Comparison of ENCODE assay signal across 16 cellular contexts in genomic region chr16:55643161-55643970, GRCh38. TPM values are rescaled to one million over a fixed set of nuclear protein-coding genes. Genes with fewer than 3 reads are reported as not detected.
DNase-seq lines count a peak whose midpoint lies in the region; ATAC-seq, FAIRE-seq and TF ChIP-seq lines count a peak whose summit lies in the region.
"Had no signal": no experiment of that assay in that cellular context is flagged by ENCODE, and none has a peak within 500 bp of the region (broad histone marks: within the 10 kb centered on the region; RNA-seq: fewer than 3 reads in every experiment).

No MANE protein-coding gene starts in this region.

- H3K27ac Mint-ChIP-seq in MCF 10A (ENCODE audit: low read depth, unreplicated experiment) = no peak overlapping the region
- H3K27ac Mint-ChIP-seq in activated CD4-positive, alpha-beta memory T cell treated with anti-CD3 and anti-CD28 coated beads for 36 hours = no peak overlapping the region
- H3K27ac Mint-ChIP-seq: activated CD4-positive, alpha-beta T cell treated with anti-CD3 and anti-CD28 coated beads, Interleukin-2, amount 10 ng/mL, durations not matched to agents 7 days and 5 days had no signal

- no peak for TF ChIP-seq EP300 in K562 (IDR thresholded peaks at IDR 0.05; ENCODE audit: low read length)

- WGBS in mammary epithelial cell (ENCODE audit: low coverage, missing lambda C conversion rate) = 87% methylated on average over 11 of the region's 11 CpGs
- under 1% methylated on average over 11 of the region's 11 CpGs for WGBS in K562 (ENCODE audit: insufficient coverage, low coverage, missing lambda C conversion rate)

- no peak overlapping the region for H3K4me3 Mint-ChIP-seq in MCF 10A (ENCODE audit: unreplicated experiment)
- H3K4me3 Mint-ChIP-seq in activated CD4-positive, alpha-beta memory T cell treated with anti-CD3 and anti-CD28 coated beads for 36 hours = no peak overlapping the region
- H3K4me3 Mint-ChIP-seq: activated CD4-positive, alpha-beta T cell treated with anti-CD3 and anti-CD28 coated beads, Interleukin-2, amount 10 ng/mL, durations not matched to agents 7 days and 5 days had no signal

- no peaks in the 10 kb centered on the region for H3K36me3 Mint-ChIP-seq in MCF 10A (ENCODE audit: insufficient read depth, unreplicated experiment)
- H3K36me3 Mint-ChIP-seq in activated CD4-positive, alpha-beta memory T cell treated with anti-CD3 and anti-CD28 coated beads for 36 hours = no peaks in the 10 kb centered on the region

- H3K4me1 ChIP-seq in mammary epithelial cell (ENCODE audit: insufficient read depth, low read length) (no peaks in the 10 kb centered on the region), K562 (replicated peaks in 1 of 2; ENCODE audit: control insufficient read depth in 2 of 2, insufficient read depth in 2 of 2, low read length in 2 of 2) (no peaks in the 10 kb centered on the region), upper lobe of right lung (no peaks in the 10 kb centered on the region), MM.1S (ENCODE audit: low read length) (no peaks in the 10 kb centered on the region)
- H3K4me1 ChIP-seq: suprapubic skin had no signal

- H3K36me3 ChIP-seq in mammary epithelial cell (ENCODE audit: insufficient read depth, low read length) = no peaks in the 10 kb centered on the region
- no peaks in the 10 kb centered on the region for H3K36me3 ChIP-seq in K562 (ENCODE audit: control insufficient read depth, insufficient read depth, low read length)
- H3K36me3 ChIP-seq in upper lobe of right lung = no peaks in the 10 kb centered on the region
- no peaks in the 10 kb centered on the region for H3K36me3 ChIP-seq in MM.1S (replicated peaks; ENCODE audit: insufficient read depth, low read length)
- H3K36me3 ChIP-seq: suprapubic skin had no signal

- TF ChIP-seq POLR2A in K562 (conservative IDR thresholded peaks at IDR 0.05) = no peak

- in situ Hi-C loops in mammary epithelial cell (cut with MboI; ENCODE audit: low sequenced_read_pairs in 2 of 2) = no loop called here
- in situ Hi-C loops in K562 (cut with MboI) = no loop called here

- no TSS peak for BruUV-seq in MCF 10A (replicated peaks; lab: Mats Ljungman, UMichigan)
- no TSS peak for BruUV-seq in mammary epithelial cell (replicated peaks; lab: Mats Ljungman, UMichigan)
- BruUV-seq in K562 (replicated peaks; lab: Mats Ljungman, UMichigan) = no TSS peak

- peak; percentile 35 for DNase-seq in MCF 10A (ENCODE audit: unreplicated experiment)
- no peak for DNase-seq in mammary epithelial cell
- peak in 2 of 4 experiments; percentile 37 to 55 for DNase-seq in K562 (ENCODE audit: extremely low read depth in 1 of 4, low spot score in 3 of 4)
- no peak for DNase-seq in left lobe of liver (ENCODE audit: low spot score)
- no peak for DNase-seq in upper lobe of right lung
- no peak for DNase-seq in activated CD4-positive, alpha-beta memory T cell treated with anti-CD3 and anti-CD28 coated beads for 36 hours
- no peak for DNase-seq in MM.1S
- DNase-seq: activated CD4-positive, alpha-beta T cell treated with anti-CD3 and anti-CD28 coated beads, Interleukin-2, amount 10 ng/mL, durations not matched to agents 7 days and 5 days; aorta; Karpas-422; left ventricle myocardium superior had no signal

- peak; percentile 55 for FAIRE-seq in K562 (lab: Jason Lieb, UNC)

- H3K79me2 ChIP-seq in mammary epithelial cell (ENCODE audit: insufficient read depth, low read length) (no peaks in the 10 kb centered on the region), K562 (ENCODE audit: control insufficient read depth, insufficient read depth, low read length) (no peaks in the 10 kb centered on the region), MM.1S (ENCODE audit: low read length) (no peaks in the 10 kb centered on the region)

- no peaks in the 10 kb centered on the region for H3F3A ChIP-seq in MM.1S (ENCODE audit: insufficient read depth, low read length)

- TF ChIP-seq CTCF in MCF 10A (IDR thresholded peaks at IDR 0.05; ENCODE audit: unreplicated experiment) (no peak), mammary epithelial cell (conservative IDR thresholded peaks at IDR 0.05 in 1 of 2, IDR thresholded peaks at IDR 0.05 in 1 of 2; ENCODE audit: extremely low read depth in 1 of 2, insufficient read depth in 1 of 2, low read depth in 1 of 2, low read length in 2 of 2) (peak in 1 of 2 donors; percentile 19), K562 (IDR thresholded peaks at IDR 0.05 in 2 of 3, conservative IDR thresholded peaks at IDR 0.05 in 1 of 3; ENCODE audit: insufficient read depth in 2 of 3, low read depth in 1 of 3, low read length in 3 of 3) (peak; percentile 51 to 56 (median 54); a peak in 5 of 6 replicates), upper lobe of right lung (IDR thresholded peaks at IDR 0.05) (peak; percentile 16), MM.1S (IDR thresholded peaks at IDR 0.05; ENCODE audit: low read length) (no peak)

- H3K4me2 ChIP-seq in mammary epithelial cell (ENCODE audit: insufficient read depth, low read depth, low read length) (no peak overlapping the region), K562 (ENCODE audit: insufficient read depth, low read length) (no peak overlapping the region), MM.1S (ENCODE audit: low read depth, low read length) (no peak overlapping the region)

- ATAC-seq in K562 = peak; percentile 94
- ATAC-seq in left lobe of liver = peak; percentile 86
- ATAC-seq in upper lobe of right lung = peak; percentile 83
- no peak for ATAC-seq in GM18511 (IDR thresholded peaks at IDR 0.05; ENCODE audit: unreplicated experiment)
- ATAC-seq: left ventricle myocardium superior had no signal

- H3K9me3 ChIP-seq in mammary epithelial cell (replicated peaks; ENCODE audit: insufficient read depth, low read length) (no peaks in the 10 kb centered on the region), K562 (replicated peaks; ENCODE audit: control insufficient read depth, insufficient read depth, low read depth, low read length) (no peaks in the 10 kb centered on the region), upper lobe of right lung (no peaks in the 10 kb centered on the region), MM.1S (replicated peaks; ENCODE audit: insufficient read depth, low read length) (no peaks in the 10 kb centered on the region)
- H3K9me3 ChIP-seq: suprapubic skin had no signal

- no peak overlapping the region for H2AFZ ChIP-seq in mammary epithelial cell (ENCODE audit: low read depth, low read length)
- no peak overlapping the region for H2AFZ ChIP-seq in K562 (ENCODE audit: low read depth, low read length)
- no peak overlapping the region for H2AFZ ChIP-seq in MM.1S (ENCODE audit: low read length)

- dilution Hi-C loops in mammary epithelial cell (cut with HindIII; ENCODE audit: low sequenced_read_pairs) = no loop called here

- CTCF ChIA-PET in MCF 10A (lab: Yijun Ruan, JAX) (interaction anchor here (0.5 to 0.8 kb wide), 5 partner anchors 18 to 197 kb away, joined by 3 to 4 read pairs (median 3); no protein-coding TSS in a partner anchor), mammary epithelial cell (lab: Charles Lee; ENCODE audit: low non-redundant PET) (no interaction called here), K562 (lab: Yijun Ruan, JAX; ENCODE audit: low intra/inter-chr PET ratio) (interaction anchor here (0.7 to 2.1 kb wide), 5 partner anchors 60 to 321 kb away, joined by 3 to 10 read pairs (median 5); no protein-coding TSS in a partner anchor)
- CTCF ChIA-PET in activated CD4-positive, alpha-beta memory T cell treated with anti-CD3 and anti-CD28 coated beads for 36 hours (lab: Charles Lee) = interaction anchor here (1.2 kb wide), 1 partner anchor 179 kb away, joined by 4 read pairs; no protein-coding TSS in a partner anchor

- POLR2A ChIA-PET in MCF 10A (lab: Yijun Ruan, JAX) = no interaction called here
- POLR2A ChIA-PET in K562 (lab: Yijun Ruan, JAX) = no interaction called here
- POLR2A ChIA-PET in activated CD4-positive, alpha-beta memory T cell treated with anti-CD3 and anti-CD28 coated beads for 36 hours (lab: Charles Lee) = no interaction called here

- H3K4me3 ChIP-seq in mammary epithelial cell (replicated peaks in 1 of 3; ENCODE audit: insufficient read depth in 1 of 3, low read depth in 2 of 3, low read length in 3 of 3) (no peak overlapping the region), K562 (no peak overlapping the region), upper lobe of right lung (no peak overlapping the region), MM.1S (ENCODE audit: low read length) (no peak overlapping the region)
- H3K4me3 ChIP-seq: skin epidermis, suprapubic skin had no signal

- H3K9ac ChIP-seq in mammary epithelial cell (ENCODE audit: insufficient read depth, low read length) (no peak overlapping the region), K562 (ENCODE audit: insufficient read depth in 1 of 2, low read depth in 2 of 2, low read length in 2 of 2) (no peak overlapping the region), MM.1S (ENCODE audit: low read length) (no peak overlapping the region)

- no peaks in the 10 kb centered on the region for H3K27me3 ChIP-seq in mammary epithelial cell (ENCODE audit: insufficient read depth, low read length)
- peaks cover 7 to 17% of the 10 kb centered on the region in 2 experiments; a peak in 3 of 5 replicates for H3K27me3 ChIP-seq in K562 (ENCODE audit: control insufficient read depth in 2 of 2, insufficient read depth in 2 of 2, low read length in 2 of 2)
- no peaks in the 10 kb centered on the region for H3K27me3 ChIP-seq in upper lobe of right lung
- H3K27me3 ChIP-seq in MM.1S (replicated peaks; ENCODE audit: insufficient read depth, low read length) = no peaks in the 10 kb centered on the region
- H3K27me3 ChIP-seq: suprapubic skin had no signal

- H3K4me1 Mint-ChIP-seq in MCF 10A (ENCODE audit: insufficient read depth, unreplicated experiment) = no peaks in the 10 kb centered on the region
- no peaks in the 10 kb centered on the region for H3K4me1 Mint-ChIP-seq in activated CD4-positive, alpha-beta memory T cell treated with anti-CD3 and anti-CD28 coated beads for 36 hours (ENCODE audit: low read depth)
- H3K4me1 Mint-ChIP-seq: activated CD4-positive, alpha-beta T cell treated with anti-CD3 and anti-CD28 coated beads, Interleukin-2, amount 10 ng/mL, durations not matched to agents 7 days and 5 days had no signal

- no peak overlapping the region for H3K27ac ChIP-seq in mammary epithelial cell (ENCODE audit: insufficient read depth, low read depth, low read length)
- no peak overlapping the region for H3K27ac ChIP-seq in K562 (ENCODE audit: extremely low read depth, low read depth, low read length)
- no peak overlapping the region for H3K27ac ChIP-seq in upper lobe of right lung
- no peak overlapping the region for H3K27ac ChIP-seq in MM.1S (ENCODE audit: low read length)
- H3K27ac ChIP-seq: skin epidermis, suprapubic skin had no signal

- no peaks in the 10 kb centered on the region for H3K9me2 ChIP-seq in MM.1S (replicated peaks; ENCODE audit: insufficient read depth, low read length)

- no peaks in the 10 kb centered on the region for H3K9me3 Mint-ChIP-seq in MCF 10A (ENCODE audit: unreplicated experiment)
- no peaks in the 10 kb centered on the region for H3K9me3 Mint-ChIP-seq in activated CD4-positive, alpha-beta memory T cell treated with anti-CD3 and anti-CD28 coated beads for 36 hours
- H3K9me3 Mint-ChIP-seq: activated CD4-positive, alpha-beta T cell treated with anti-CD3 and anti-CD28 coated beads, Interleukin-2, amount 10 ng/mL, durations not matched to agents 7 days and 5 days had no signal

- H3K27me3 Mint-ChIP-seq in MCF 10A (ENCODE audit: insufficient read depth, unreplicated experiment) = peaks cover 11% of the 10 kb centered on the region
- H3K27me3 Mint-ChIP-seq in activated CD4-positive, alpha-beta memory T cell treated with anti-CD3 and anti-CD28 coated beads for 36 hours = peaks cover 7% of the 10 kb centered on the region
- H3K27me3 Mint-ChIP-seq: activated CD4-positive, alpha-beta T cell treated with anti-CD3 and anti-CD28 coated beads, Interleukin-2, amount 10 ng/mL, durations not matched to agents 7 days and 5 days had no signal

- TF ChIP-seq RAD21 in K562 (CRISPR knock-in tag; conservative IDR thresholded peaks at IDR 0.05 in 1 of 2, IDR thresholded peaks at IDR 0.05 in 1 of 2) = peak; percentile 51 to 78; a peak in 3 of 4 replicates

- no peaks in the 10 kb centered on the region for H3K9me1 ChIP-seq in K562 (ENCODE audit: control insufficient read depth, insufficient read depth, low read length)

- intact Hi-C loops in MCF 10A (cut with micrococcal nuclease) (no loop called here), mammary epithelial cell (cut with micrococcal nuclease) (loop anchor here (1.0 kb wide), 2 partner anchors 148 to 178 kb away; no protein-coding TSS in a partner anchor), K562 (cut with micrococcal nuclease) (loop anchor here (5.0 to 10.0 kb wide), 4 partner anchors 59 to 201 kb away; no protein-coding TSS in a partner anchor), upper lobe of right lung (cut with DNase I) (no loop called here)
- intact Hi-C loops in activated CD4-positive, alpha-beta memory T cell treated with anti-CD3 and anti-CD28 coated beads for 36 hours (cut with micrococcal nuclease) = no loop called here

- H4K20me1 ChIP-seq in mammary epithelial cell (ENCODE audit: insufficient read depth, low read length) (no peaks in the 10 kb centered on the region), K562 (replicated peaks; ENCODE audit: control insufficient read depth, insufficient read depth, low read length) (no peaks in the 10 kb centered on the region), MM.1S (ENCODE audit: insufficient read depth, low read length) (no peaks in the 10 kb centered on the region)

RNA-seq across cellular contexts. Expression of gene SLC6A2, which starts 12.4 kb away (rescaled TPM):
- total RNA-seq in MCF 10A (2022) (not detected in 2 replicates), mammary epithelial cell (under 1 TPM; 0.16 to 0.33 TPM), K562 (2014; rRNA removed) (not detected in 2 replicates), K562 (2014; rRNA removed; fragmentation: Illumina TruSeq; extraction: Trizol) (not detected in 2 replicates), K562 (2015; rRNA removed; fragmentation: Illumina TruSeq; extraction: Trizol) (not detected in 2 replicates), K562 (2021) (not detected in 2 replicates), left lobe of liver (not detected), upper lobe of right lung (not detected)
- polyA plus RNA-seq in mammary epithelial cell (0.05 TPM), K562 (2011; rRNA removed) (not detected in 2 replicates), K562 (2014; fragmentation: Illumina TruSeq; extraction: Trizol) (not detected in 2 replicates), K562 (2014; fragmentation: Nextera tagmentation; extraction: Ambion mirVana) (not detected), K562 (2014; rRNA removed) (not detected in 2 replicates)
- not detected for polyA minus RNA-seq in mammary epithelial cell
- not detected in 2 replicates for total RNA-seq in K562 (2011; cell fraction: chromatin; rRNA removed; ENCODE audit: low replicate concordance)
- not detected in 2 replicates for total RNA-seq in K562 (2011; cell fraction: nucleolus; rRNA removed)
- total RNA-seq in K562 (2011; cell fraction: nucleoplasm; rRNA removed) = not detected in 2 replicates
- not detected in 2 replicates for polyA plus RNA-seq in K562 (2011; cell fraction: cytosol; rRNA removed)
- not detected in 2 replicates for polyA plus RNA-seq in K562 (2011; cell fraction: nucleus; rRNA removed)
- polyA plus RNA-seq in K562 (2012) = 0.07 TPM in 1 of 2 replicates, not detected in the other
- polyA minus RNA-seq in K562 (2011; rRNA and poly(A)+ RNA removed) = not detected in 2 replicates
- polyA minus RNA-seq in K562 (2011; cell fraction: cytosol; rRNA and poly(A)+ RNA removed) = not detected in 2 replicates
- polyA minus RNA-seq in K562 (2011; cell fraction: nucleus; rRNA and poly(A)+ RNA removed) = not detected in 2 replicates
- total RNA-seq in activated CD4-positive, alpha-beta memory T cell treated with anti-CD3 and anti-CD28 coated beads for 36 hours = not detected
- total RNA-seq: A673; activated CD4-positive, alpha-beta T cell treated with anti-CD3 and anti-CD28 coated beads, Interleukin-2, amount 10 ng/mL, durations not matched to agents 7 days and 5 days; left ventricle myocardium superior; T-helper 1 cell treated with Interleukin-12 subunit alpha and Interleukin-12 subunit beta and Interleukin-4 antibody, amounts not matched to agents 30 ng/mL and 1 ng/mL, for 36 hours had no signal

Comparison
In these comparisons a context has a peak if more than half of its experiments do, and no peak if none do; other contexts are left out.
1. intact Hi-C loops: an anchor here in mammary epithelial cell (1.0 kb wide) and K562 (5.0 to 10.0 kb wide); none called in MCF 10A, upper lobe of right lung and activated CD4-positive, alpha-beta memory T cell treated with anti-CD3 and anti-CD28 coated beads for 36 hours.
2. CTCF ChIP-seq: peak in K562 (3 of 3) and upper lobe of right lung (single experiment); none in MCF 10A (single experiment) and MM.1S (single experiment).